ENCODE assay signal across 22 cellular contexts in the genomic region with DNA sequence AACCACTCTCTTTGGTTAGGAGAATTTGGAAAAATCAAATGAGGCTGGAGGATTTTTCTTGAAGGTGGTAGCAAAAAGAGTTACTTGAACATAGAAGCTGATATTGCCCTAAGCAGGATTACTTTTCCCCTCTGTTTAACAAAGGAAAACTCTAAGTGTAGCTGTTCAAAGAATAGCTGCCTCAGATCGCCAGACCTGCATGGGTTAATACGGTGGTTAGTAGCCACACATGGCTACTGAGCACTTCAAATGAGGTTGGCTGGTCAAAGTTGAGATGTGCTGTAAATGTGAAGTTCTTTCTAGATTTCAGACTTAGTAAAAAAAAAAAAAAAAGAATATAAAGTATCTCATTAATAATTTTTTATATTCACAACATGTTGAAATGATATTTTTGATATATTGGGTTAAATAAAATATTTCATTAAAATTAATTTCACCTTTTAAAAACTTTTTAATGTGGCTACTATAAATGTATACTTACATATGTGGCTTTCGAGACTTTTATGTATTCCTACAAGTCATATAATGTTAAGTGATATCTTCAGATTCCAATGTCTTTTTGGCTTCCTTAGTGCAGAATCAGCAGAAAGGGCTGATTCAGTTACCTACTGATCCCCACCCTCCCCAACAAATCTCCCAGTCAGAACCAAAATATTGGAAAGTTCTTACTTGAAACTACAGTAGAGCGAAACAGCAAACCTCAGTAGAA.
"Had no signal": no experiment of that assay in that cellular context is flagged by ENCODE, and none has a peak within 500 bp of the region (broad histone marks: within the 10 kb centered on the region; RNA-seq: fewer than 3 reads in every experiment).

No MANE protein-coding gene starts in this region.

- H2AFZ ChIP-seq: neural progenitor cell had no signal

- H3K4me2 ChIP-seq: neural progenitor cell had no signal

- ATAC-seq: activated CD8-positive, alpha-beta memory T cell treated with anti-CD3 and anti-CD28 coated beads, Interleukin-2, amount 10 ng/mL, durations not matched to agents 7 days and 5 days; activated CD8-positive, alpha-beta T cell treated with anti-CD3 and anti-CD28 coated beads for 36 hours; heart left ventricle; lower lobe of right lung; naive thymus-derived CD4-positive, alpha-beta T cell; upper lobe of right lung had no signal

- DNase-seq: activated CD4-positive, alpha-beta T cell treated with anti-CD3 and anti-CD28 coated beads, Interleukin-2, amount 10 ng/mL, durations not matched to agents 7 days and 5 days; activated CD4-positive, CD25-positive, alpha-beta regulatory T cell treated with anti-CD3 and anti-CD28 coated beads, Interleukin-2, amount 50 U/mL, for 72 hours; activated CD8-positive, alpha-beta memory T cell treated with anti-CD3 and anti-CD28 coated beads, Interleukin-2, amount 10 ng/mL, durations not matched to agents 7 days and 5 days; activated CD8-positive, alpha-beta T cell treated with anti-CD3 and anti-CD28 coated beads for 36 hours; adrenal gland; central memory CD4-positive, alpha-beta T cell; dermis blood vessel endothelial cell; effector CD8-positive, alpha-beta T cell; esophagus squamous epithelium; heart left ventricle; islet precursor cell; lower lobe of right lung; naive thymus-derived CD4-positive, alpha-beta T cell; stimulated activated CD4-positive, alpha-beta T cell treated with anti-CD3 and anti-CD28 coated beads, Interleukin-12 subunit alpha, Interleukin-12 subunit beta, amount 100 ng/mL, for 4 hours; stimulated activated CD4-positive, alpha-beta T cell treated with anti-CD3 and anti-CD28 coated beads, Interleukin-4, amount 100 ng/mL, for 4 hours; substantia nigra; thyroid gland; upper lobe of right lung; WERI-Rb-1 had no signal

- H3K27me3 ChIP-seq: esophagus squamous epithelium, thyroid gland, upper lobe of right lung had no signal

- H3K36me3 ChIP-seq: adrenal gland, ascending aorta, esophagus squamous epithelium, heart left ventricle, lower lobe of right lung, neural progenitor cell, prostate gland, thyroid gland, upper lobe of right lung, WERI-Rb-1 had no signal

- H3K27ac ChIP-seq: adrenal gland, ascending aorta, esophagus squamous epithelium, lower lobe of right lung, neural progenitor cell, prostate gland, thyroid gland, upper lobe of right lung, WERI-Rb-1 had no signal

- H3K4me1 ChIP-seq: adrenal gland, ascending aorta, heart left ventricle, lower lobe of right lung, neural progenitor cell, prostate gland, thyroid gland, upper lobe of right lung had no signal

- H3K4me3 ChIP-seq: adrenal gland, ascending aorta, esophagus squamous epithelium, heart left ventricle, lower lobe of right lung, neural progenitor cell, prostate gland, thyroid gland, upper lobe of right lung had no signal

- H3K9ac ChIP-seq: neural progenitor cell had no signal

- H3K9me3 ChIP-seq: adrenal gland, ascending aorta, esophagus squamous epithelium, heart left ventricle, lower lobe of right lung, prostate gland, thyroid gland, upper lobe of right lung had no signal
